8 cellular contexts compared by ENCODE assay signal in the genomic region with DNA sequence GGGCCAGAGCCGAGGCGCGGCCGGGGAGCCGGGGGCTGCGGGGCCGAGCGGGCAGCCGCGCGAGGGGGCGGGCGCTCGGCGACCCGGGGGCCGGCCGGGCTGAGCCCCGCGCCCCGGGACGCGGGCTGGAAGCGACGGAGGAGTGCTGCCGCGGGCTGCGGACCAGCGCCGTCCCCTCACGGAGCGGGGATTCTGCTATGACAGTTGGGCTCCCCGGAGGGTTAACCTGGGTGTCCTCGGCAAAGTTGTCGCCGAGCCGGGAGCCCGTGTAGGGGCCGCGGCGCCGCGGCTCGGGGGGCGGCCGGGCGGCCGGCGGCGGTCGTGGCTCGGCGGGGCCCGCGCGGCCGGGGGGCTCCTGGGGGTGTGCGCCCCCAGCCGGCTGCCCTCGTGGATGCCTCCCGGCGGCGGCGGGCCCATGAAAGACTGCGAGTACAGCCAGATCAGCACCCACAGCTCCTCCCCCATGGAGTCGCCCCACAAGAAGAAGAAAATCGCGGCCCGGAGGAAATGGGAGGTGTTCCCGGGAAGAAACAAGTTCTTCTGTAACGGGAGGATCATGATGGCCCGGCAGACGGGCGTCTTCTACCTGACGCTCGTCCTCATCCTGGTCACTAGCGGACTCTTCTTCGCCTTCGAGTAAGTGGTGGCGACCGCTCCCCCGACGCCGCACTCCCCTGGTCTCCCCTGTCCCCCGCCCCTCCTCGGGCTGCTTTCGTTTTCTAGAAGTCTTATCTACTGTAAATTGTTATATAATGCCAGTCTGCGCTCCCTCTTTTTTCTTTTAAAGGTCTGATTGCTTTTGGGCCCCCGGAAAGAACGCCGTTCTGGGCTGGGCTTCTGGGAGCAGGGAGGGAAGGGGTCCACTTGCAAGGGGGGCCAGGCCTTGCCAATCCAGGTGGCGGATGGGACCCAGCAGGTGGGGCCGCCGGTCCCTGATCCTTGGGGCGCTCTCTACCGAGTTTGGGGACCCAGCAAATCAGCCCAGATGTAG. TPM values are rescaled to one million over a fixed set of nuclear protein-coding genes. Genes with fewer than 3 reads are reported as not detected.
A peak's percentile ranks its signal among the peaks of the same experiment; 100 is the strongest.
DNase-seq lines count a peak whose midpoint lies in the region; ATAC-seq and TF ChIP-seq lines count a peak whose summit lies in the region.

No MANE protein-coding gene starts in this region.

- no peak overlapping the region for H3K27ac ChIP-seq in SK-N-MC
- peak overlapping the region; percentile 30 for H3K27ac ChIP-seq in parathyroid adenoma
- peak overlapping the region; percentile 65 for H3K27ac ChIP-seq in upper lobe of right lung

- H3K4me3 ChIP-seq in SK-N-MC, result peak overlapping the region; percentile 97
- peak overlapping the region; percentile 77 for H3K4me3 ChIP-seq in parathyroid adenoma (ENCODE audit: low read depth, low read length)
- H3K4me3 ChIP-seq in upper lobe of right lung, result peak overlapping the region; percentile 99

- intact Hi-C loops in cardiac septum (cut with DNase I) (loop anchor here (2.0 to 5.0 kb wide), 5 partner anchors 50 to 285 kb away; partner anchors contain the start of gene TMEM242), upper lobe of right lung (cut with DNase I) (no loop called here)

- H3K27me3 Mint-ChIP-seq in activated naive CD8-positive, alpha-beta T cell treated with anti-CD3 and anti-CD28 coated beads, Interleukin-2, amount 10 ng/mL, durations not matched to agents 7 days and 5 days, result peaks cover 6% of the 10 kb centered on the region

- peaks cover 10% of the 10 kb centered on the region for H3K79me2 ChIP-seq in parathyroid adenoma

- POLR2A ChIA-PET in activated naive CD8-positive, alpha-beta T cell treated with anti-CD3 and anti-CD28 coated beads, Interleukin-2, amount 10 ng/mL, durations not matched to agents 7 days and 5 days (lab: Charles Lee), result interaction anchor here (1.0 kb wide), 2 partner anchors 59 to 153 kb away, joined by 3 read pairs; partner anchors contain the start of gene TMEM242

- no peaks in the 10 kb centered on the region for H3K9me3 ChIP-seq in SK-N-MC (ENCODE audit: low read depth, low read length)
- no peaks in the 10 kb centered on the region for H3K9me3 ChIP-seq in parathyroid adenoma (ENCODE audit: control insufficient read depth, low read length)
- no peaks in the 10 kb centered on the region for H3K9me3 ChIP-seq in upper lobe of right lung

- peak overlapping the region; percentile 78 for H3K4me2 ChIP-seq in parathyroid adenoma (ENCODE audit: low read length)

- ATAC-seq in GM19043 (IDR thresholded peaks at IDR 0.05; ENCODE audit: low read depth, unreplicated experiment) (peak; percentile 17), HG03439 (IDR thresholded peaks at IDR 0.05; ENCODE audit: unreplicated experiment) (peak; percentile 19), upper lobe of right lung (no peak)
- ATAC-seq in activated naive CD8-positive, alpha-beta T cell treated with anti-CD3 and anti-CD28 coated beads, Interleukin-2, amount 10 ng/mL, durations not matched to agents 7 days and 5 days (ENCODE audit: low read depth), result peak; percentile 11

- H3K4me3 Mint-ChIP-seq in activated naive CD8-positive, alpha-beta T cell treated with anti-CD3 and anti-CD28 coated beads, Interleukin-2, amount 10 ng/mL, durations not matched to agents 7 days and 5 days, result peak overlapping the region; percentile 91

- peak; percentile 75 for DNase-seq in Ammon's horn (ENCODE audit: low spot score)
- DNase-seq in SK-N-MC (ENCODE audit: low read depth, low spot score), result no peak
- DNase-seq in activated naive CD8-positive, alpha-beta T cell treated with anti-CD3 and anti-CD28 coated beads, Interleukin-2, amount 10 ng/mL, durations not matched to agents 7 days and 5 days, result peak; percentile 71
- peak; percentile 83 for DNase-seq in cardiac septum (ENCODE audit: low spot score)
- peak; percentile 81 for DNase-seq in upper lobe of right lung

- peaks cover 8% of the 10 kb centered on the region for H3K36me3 Mint-ChIP-seq in activated naive CD8-positive, alpha-beta T cell treated with anti-CD3 and anti-CD28 coated beads, Interleukin-2, amount 10 ng/mL, durations not matched to agents 7 days and 5 days

- TF ChIP-seq CTCF in parathyroid adenoma (IDR thresholded peaks at IDR 0.05), result no peak
- TF ChIP-seq CTCF in upper lobe of right lung (IDR thresholded peaks at IDR 0.05), result no peak

- H3K4me1 ChIP-seq in parathyroid adenoma (peaks cover 6% of the 10 kb centered on the region), upper lobe of right lung (peaks cover 13% of the 10 kb centered on the region)

- H3K9me3 Mint-ChIP-seq in activated naive CD8-positive, alpha-beta T cell treated with anti-CD3 and anti-CD28 coated beads, Interleukin-2, amount 10 ng/mL, durations not matched to agents 7 days and 5 days, result no peaks in the 10 kb centered on the region

- H3K36me3 ChIP-seq in SK-N-MC (ENCODE audit: insufficient read depth, low read length) (no peaks in the 10 kb centered on the region), parathyroid adenoma (ENCODE audit: control insufficient read depth, insufficient read depth, low read length) (no peaks in the 10 kb centered on the region), upper lobe of right lung (no peaks in the 10 kb centered on the region)

- peaks cover 27% of the 10 kb centered on the region for H3K4me1 Mint-ChIP-seq in activated naive CD8-positive, alpha-beta T cell treated with anti-CD3 and anti-CD28 coated beads, Interleukin-2, amount 10 ng/mL, durations not matched to agents 7 days and 5 days

- H3K9ac ChIP-seq in SK-N-MC (ENCODE audit: insufficient read length) (peak overlapping the region; percentile 4), parathyroid adenoma (peak overlapping the region; percentile 11)

- peak overlapping the region; percentile 66 for H3K27ac Mint-ChIP-seq in activated naive CD8-positive, alpha-beta T cell treated with anti-CD3 and anti-CD28 coated beads, Interleukin-2, amount 10 ng/mL, durations not matched to agents 7 days and 5 days

- H2AFZ ChIP-seq in parathyroid adenoma, result peak overlapping the region; percentile 51

- no peaks in the 10 kb centered on the region for H3K27me3 ChIP-seq in parathyroid adenoma (ENCODE audit: control insufficient read depth, insufficient read depth, low read length)
- no peaks in the 10 kb centered on the region for H3K27me3 ChIP-seq in upper lobe of right lung

RNA-seq across cellular contexts. Expression of gene ZDHHC14, which starts 0.9 kb away (rescaled TPM):
- total RNA-seq in activated naive CD8-positive, alpha-beta T cell treated with anti-CD3 and anti-CD28 coated beads, Interleukin-2, amount 10 ng/mL, durations not matched to agents 7 days and 5 days, result 1 to 10 TPM; 5.2 TPM
- total RNA-seq in cardiac septum (26.1 TPM), upper lobe of right lung (12.2 TPM)

RNA-seq across cellular contexts. Expression of gene TMEM242, which starts 58.6 kb away (rescaled TPM):
- total RNA-seq in activated naive CD8-positive, alpha-beta T cell treated with anti-CD3 and anti-CD28 coated beads, Interleukin-2, amount 10 ng/mL, durations not matched to agents 7 days and 5 days, result 10 to 100 TPM in 1 of 2 experiments, 1 to 10 TPM in 1; 9.2 to 10.1 TPM
- 18.9 TPM for total RNA-seq in cardiac septum
- 9.9 TPM for total RNA-seq in upper lobe of right lung
